9 cellular contexts compared by ENCODE assay signal in the genomic region with DNA sequence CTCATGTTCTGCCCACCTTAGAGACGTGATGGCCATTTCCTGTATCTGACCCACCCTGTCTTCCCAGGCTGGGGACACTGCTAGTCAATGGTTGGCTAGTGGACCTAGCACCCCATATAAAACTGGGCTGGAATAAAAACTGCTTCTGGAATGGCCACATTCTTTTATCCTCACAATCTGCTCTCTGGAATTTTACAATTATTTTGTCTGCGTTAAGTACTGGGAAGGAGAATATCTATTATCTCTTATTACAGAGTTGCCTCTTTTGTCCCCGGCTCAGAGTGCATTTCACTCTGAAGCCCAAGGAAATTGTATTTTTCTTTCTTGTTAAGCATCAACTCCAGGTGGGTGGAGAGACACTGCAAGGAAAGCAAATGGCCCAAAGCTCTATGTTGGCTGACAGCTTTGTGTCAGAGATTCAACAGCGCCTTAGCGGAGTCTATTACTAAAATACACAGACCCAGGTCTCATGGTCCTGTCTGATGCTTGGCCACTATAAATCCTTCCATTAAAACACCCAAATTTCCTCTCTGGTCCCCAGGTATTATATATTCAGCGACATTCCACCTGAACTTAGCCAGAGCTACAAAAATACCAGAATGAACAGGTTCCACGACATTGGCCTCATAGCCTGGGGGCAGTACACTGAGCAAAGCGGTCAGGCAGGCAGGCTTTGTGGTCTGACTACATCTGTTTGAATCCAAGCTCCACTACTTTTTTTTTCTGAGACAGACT.
DNase-seq lines count a peak whose midpoint lies in the region; ATAC-seq and TF ChIP-seq lines count a peak whose summit lies in the region.
"Had no signal": no experiment of that assay in that cellular context is flagged by ENCODE, and none has a peak within 500 bp of the region (broad histone marks: within the 10 kb centered on the region; RNA-seq: fewer than 3 reads in every experiment).

No MANE protein-coding gene starts in this region.

- DNase-seq in right atrium auricular region (ENCODE audit: low spot score): no peak
- DNase-seq in left cardiac atrium: no peak
- no peak for DNase-seq in brain microvascular endothelial cell
- DNase-seq in SHP77 (lab: John Stamatoyannopoulos, UW): no peak
- no peak for DNase-seq in testis
- DNase-seq: T-helper 9 cell had no signal

- no peak for ATAC-seq in left cardiac atrium
- ATAC-seq in GM21526 (IDR thresholded peaks at IDR 0.05; ENCODE audit: low FRiP score, unreplicated experiment): no peak

- H3K27ac ChIP-seq in right atrium auricular region (peak overlapping the region; percentile 69 to 79), brain microvascular endothelial cell (peak overlapping the region; percentile 60), mesodermal cell (ENCODE audit: low read depth, low read length, severe bottlenecking) (peak overlapping the region; percentile 77), urinary bladder (ENCODE audit: low read depth) (no peak overlapping the region), testis (no peak overlapping the region)

- H3K27me3 ChIP-seq in right atrium auricular region (no peaks in the 10 kb centered on the region), brain microvascular endothelial cell (replicated peaks) (no peaks in the 10 kb centered on the region), testis (no peaks in the 10 kb centered on the region)

- TF ChIP-seq CTCF in right atrium auricular region (IDR thresholded peaks at IDR 0.05) (no peak), brain microvascular endothelial cell (IDR thresholded peaks at IDR 0.05; ENCODE audit: low read depth, low read length, missing control alignments) (no peak), testis (IDR thresholded peaks at IDR 0.05) (no peak)

- intact Hi-C loops in left cardiac atrium (cut with DNase I): loop anchor here in 1 of 2 donors (5.0 kb wide), 1 partner anchor 69 kb away; no protein-coding TSS in a partner anchor
- intact Hi-C loops in testis (cut with DNase I; ENCODE audit: low total_unique reads): no loop called here

- H3K36me3 ChIP-seq in right atrium auricular region: no peaks in the 10 kb centered on the region
- peaks cover 18% of the 10 kb centered on the region for H3K36me3 ChIP-seq in brain microvascular endothelial cell (replicated peaks)
- H3K36me3 ChIP-seq in mesodermal cell (ENCODE audit: control insufficient read depth, insufficient read depth, low read length): peaks cover 19% of the 10 kb centered on the region
- H3K36me3 ChIP-seq in urinary bladder (ENCODE audit: insufficient read depth): no peaks in the 10 kb centered on the region
- no peaks in the 10 kb centered on the region for H3K36me3 ChIP-seq in testis (ENCODE audit: low read depth, missing control alignments)

- WGBS in mesodermal cell (ENCODE audit: insufficient coverage in 2 of 2), 2 experiments: 82 to 84% methylated on average over 5 of the region's 8 CpGs
- WGBS in urinary bladder: 71% methylated on average over 8 of the region's 8 CpGs
- WGBS in testis, 2 donors: 68 to 69% methylated on average over 8 of the region's 8 CpGs

- H3K9me3 ChIP-seq in right atrium auricular region (no peaks in the 10 kb centered on the region), mesodermal cell (ENCODE audit: control insufficient read depth, low read length) (no peaks in the 10 kb centered on the region), testis (no peaks in the 10 kb centered on the region)

- in situ Hi-C loops in brain microvascular endothelial cell (cut with HindIII; ENCODE audit: low pct_ligation_motif_present, low sequenced_read_pairs): no loop called here

- peak overlapping the region in 1 of 2 donors; percentile 54 for H3K4me3 ChIP-seq in right atrium auricular region
- peak overlapping the region; percentile 75 for H3K4me3 ChIP-seq in brain microvascular endothelial cell (ENCODE audit: low read depth, low read length)
- H3K4me3 ChIP-seq in mesodermal cell (ENCODE audit: extremely low read depth, insufficient read depth, low read length, poor library complexity, severe bottlenecking): peak overlapping the region; percentile 58
- H3K4me3 ChIP-seq in urinary bladder (ENCODE audit: low read depth, low read length): peak overlapping the region; percentile 32
- H3K4me3 ChIP-seq in testis: no peak overlapping the region

- H3K4me1 ChIP-seq in right atrium auricular region (peaks cover 0 to 73% of the 10 kb centered on the region in 2 donors), mesodermal cell (ENCODE audit: control insufficient read depth, insufficient read depth, low read length, poor library complexity, severe bottlenecking) (peaks cover 72% of the 10 kb centered on the region), urinary bladder (ENCODE audit: insufficient read depth) (peaks cover 3% of the 10 kb centered on the region), testis (peaks cover 14% of the 10 kb centered on the region)

- no peak for TF ChIP-seq POLR2A in testis (IDR thresholded peaks at IDR 0.05)

Comparison
In these comparisons a context has a peak if more than half of its experiments do, and no peak if none do; other contexts are left out.
1. H3K27ac ChIP-seq: peak in right atrium auricular region (2 of 2), brain microvascular endothelial cell (single experiment) and mesodermal cell (single experiment); none in urinary bladder (single experiment) and testis (0 of 2).
2. H3K4me3 ChIP-seq: peak in brain microvascular endothelial cell (single experiment), mesodermal cell (single experiment) and urinary bladder (single experiment); none in testis (0 of 2).